ENCODE assay signal across 22 cellular contexts in genomic region chr5:77170-77501, GRCh38. TPM values are rescaled to one million over a fixed set of nuclear protein-coding genes. Genes with fewer than 3 reads are reported as not detected.
"Had no signal": no experiment of that assay in that cellular context is flagged by ENCODE, and none has a peak within 500 bp of the region (broad histone marks: within the 10 kb centered on the region; RNA-seq: fewer than 3 reads in every experiment).

No MANE protein-coding gene starts in this region.

- H3K9me3 ChIP-seq: ascending aorta, SJSA1 had no signal

- ATAC-seq: activated CD4-positive, CD25-positive, alpha-beta regulatory T cell treated with anti-CD3 and anti-CD28 coated beads, Interleukin-2, amount 50 U/mL, for 24 hours; activated CD8-positive, alpha-beta T cell treated with anti-CD3 and anti-CD28 coated beads for 36 hours; activated naive CD4-positive, alpha-beta T cell treated with anti-CD3 and anti-CD28 coated beads, Interleukin-2, amount 50 U/mL, for 72 hours; activated naive CD8-positive, alpha-beta T cell treated with anti-CD3 and anti-CD28 coated beads, Interleukin-2, amount 50 U/mL, for 24 hours; SK-N-SH treated with all-trans-retinoic acid at 6 μM for 48 hours had no signal

- H3K36me3 Mint-ChIP-seq: activated naive CD4-positive, alpha-beta T cell treated with anti-CD3 and anti-CD28 coated beads, Interleukin-2, amount 50 U/mL, for 72 hours; brain had no signal

- H3K27ac Mint-ChIP-seq: activated CD8-positive, alpha-beta T cell treated with anti-CD3 and anti-CD28 coated beads for 36 hours; activated naive CD4-positive, alpha-beta T cell treated with anti-CD3 and anti-CD28 coated beads, Interleukin-2, amount 50 U/mL, for 72 hours; activated naive CD8-positive, alpha-beta T cell treated with anti-CD3 and anti-CD28 coated beads, Interleukin-2, amount 50 U/mL, for 24 hours; T-helper 1 cell treated with Interleukin-12 subunit alpha and Interleukin-12 subunit beta and Interleukin-4 antibody, amounts not matched to agents 30 μg/mL and 1 μg/mL, for 36 hours had no signal

- H3K27ac ChIP-seq: ascending aorta, SJSA1 had no signal

- H3K4me3 ChIP-seq: ascending aorta, SJSA1 had no signal

- H3K4me1 Mint-ChIP-seq: activated naive CD8-positive, alpha-beta T cell treated with anti-CD3 and anti-CD28 coated beads, Interleukin-2, amount 50 U/mL, for 24 hours had no signal

- H3K27me3 ChIP-seq: ascending aorta, SJSA1 had no signal

- H3K4me1 ChIP-seq: ascending aorta had no signal

- H3K36me3 ChIP-seq: ascending aorta, SJSA1 had no signal

- H3K4me3 Mint-ChIP-seq: activated CD8-positive, alpha-beta T cell treated with anti-CD3 and anti-CD28 coated beads for 36 hours; activated naive CD8-positive, alpha-beta T cell treated with anti-CD3 and anti-CD28 coated beads, Interleukin-2, amount 50 U/mL, for 24 hours; T-helper 1 cell treated with Interleukin-12 subunit alpha and Interleukin-12 subunit beta and Interleukin-4 antibody, amounts not matched to agents 30 μg/mL and 1 μg/mL, for 36 hours had no signal

- H3K9me3 Mint-ChIP-seq: activated CD8-positive, alpha-beta T cell treated with anti-CD3 and anti-CD28 coated beads for 36 hours; activated naive CD4-positive, alpha-beta T cell treated with anti-CD3 and anti-CD28 coated beads, Interleukin-2, amount 50 U/mL, for 72 hours; activated naive CD8-positive, alpha-beta T cell treated with anti-CD3 and anti-CD28 coated beads, Interleukin-2, amount 50 U/mL, for 24 hours; brain; T-helper 1 cell treated with Interleukin-12 subunit alpha and Interleukin-12 subunit beta and Interleukin-4 antibody, amounts not matched to agents 30 μg/mL and 1 μg/mL, for 36 hours had no signal

- DNase-seq: activated CD4-positive, alpha-beta T cell treated with anti-CD3 and anti-CD28 coated beads for 4 hours; activated CD8-positive, alpha-beta memory T cell treated with anti-CD3 and anti-CD28 coated beads, Interleukin-2, amount 50 U/mL, for 4 hours; activated CD8-positive, alpha-beta T cell treated with anti-CD3 and anti-CD28 coated beads for 36 hours; activated naive CD8-positive, alpha-beta T cell treated with anti-CD3 and anti-CD28 coated beads, Interleukin-2, amount 50 U/mL, for 24 hours; amniotic stem cell; KG1; NCI-H1048; NCI-H2029; NCI-H2107; NCI-H345; NCI-H510A; NCI-H526 treated with DMSO at 0.1 percent for 48 hours; NCI-H82; OCI-M1; SHP77 had no signal

RNA-seq across cellular contexts. Expression of gene PLEKHG4B, which starts 14.8 kb away (rescaled TPM):
- total RNA-seq: activated CD8-positive, alpha-beta T cell treated with anti-CD3 and anti-CD28 coated beads for 36 hours; ascending aorta had no signal
